ENCODE assay signal across 1 cellular context in the genomic region with DNA sequence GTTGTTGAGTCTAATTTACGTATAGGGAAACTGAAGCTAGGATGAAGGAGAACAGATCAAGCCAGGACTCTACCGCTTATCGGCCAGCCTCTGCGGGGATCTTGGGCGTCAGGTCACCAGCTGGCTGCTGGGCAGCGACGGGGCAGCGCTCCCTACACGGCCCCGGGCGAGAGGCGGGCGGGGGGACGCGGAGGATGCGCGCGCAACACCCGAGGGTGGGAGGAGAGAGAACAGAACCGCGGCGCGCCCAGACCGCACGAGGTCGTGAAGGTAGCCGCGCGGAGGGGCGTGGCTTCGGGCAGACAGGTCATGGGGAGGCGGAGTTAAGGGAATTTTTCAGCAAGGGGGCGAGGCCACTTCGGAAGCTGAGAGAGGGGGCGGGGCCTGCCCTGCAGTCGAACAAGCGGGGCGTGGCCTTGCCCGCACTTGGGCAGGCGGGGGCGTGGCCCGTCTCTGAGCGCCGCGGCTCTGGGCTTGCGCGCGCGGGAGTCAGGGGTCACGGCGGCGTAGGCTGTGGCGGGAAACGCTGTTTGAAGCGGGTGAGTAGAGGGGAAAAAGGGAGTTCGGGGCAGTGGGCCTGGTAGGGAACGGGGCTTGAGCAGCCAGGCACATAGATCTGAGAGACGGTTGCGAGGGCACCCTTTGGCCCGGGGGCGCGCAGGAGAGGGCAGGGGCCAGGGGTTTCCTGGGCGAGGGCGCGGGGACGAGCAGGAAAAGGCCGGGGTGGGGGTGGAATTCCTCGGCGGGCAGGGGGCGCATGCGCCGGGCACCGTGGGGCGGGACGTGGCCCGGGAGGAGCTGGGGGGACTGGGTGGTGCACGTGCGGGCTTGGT.
TF ChIP-seq lines count a peak whose summit lies in the region.

A gene (plus strand): TSS at position 496 of the 833 bp plus-strand sequence. CDS start 14,505 bp downstream, outside the sequence.

TF ChIP-seq in HEK293, 187 proteins besides CTCF, POLR2A, EP300 and RAD21 (continued from another document and continues in another):
- TF ChIP-seq, protein P1, sequence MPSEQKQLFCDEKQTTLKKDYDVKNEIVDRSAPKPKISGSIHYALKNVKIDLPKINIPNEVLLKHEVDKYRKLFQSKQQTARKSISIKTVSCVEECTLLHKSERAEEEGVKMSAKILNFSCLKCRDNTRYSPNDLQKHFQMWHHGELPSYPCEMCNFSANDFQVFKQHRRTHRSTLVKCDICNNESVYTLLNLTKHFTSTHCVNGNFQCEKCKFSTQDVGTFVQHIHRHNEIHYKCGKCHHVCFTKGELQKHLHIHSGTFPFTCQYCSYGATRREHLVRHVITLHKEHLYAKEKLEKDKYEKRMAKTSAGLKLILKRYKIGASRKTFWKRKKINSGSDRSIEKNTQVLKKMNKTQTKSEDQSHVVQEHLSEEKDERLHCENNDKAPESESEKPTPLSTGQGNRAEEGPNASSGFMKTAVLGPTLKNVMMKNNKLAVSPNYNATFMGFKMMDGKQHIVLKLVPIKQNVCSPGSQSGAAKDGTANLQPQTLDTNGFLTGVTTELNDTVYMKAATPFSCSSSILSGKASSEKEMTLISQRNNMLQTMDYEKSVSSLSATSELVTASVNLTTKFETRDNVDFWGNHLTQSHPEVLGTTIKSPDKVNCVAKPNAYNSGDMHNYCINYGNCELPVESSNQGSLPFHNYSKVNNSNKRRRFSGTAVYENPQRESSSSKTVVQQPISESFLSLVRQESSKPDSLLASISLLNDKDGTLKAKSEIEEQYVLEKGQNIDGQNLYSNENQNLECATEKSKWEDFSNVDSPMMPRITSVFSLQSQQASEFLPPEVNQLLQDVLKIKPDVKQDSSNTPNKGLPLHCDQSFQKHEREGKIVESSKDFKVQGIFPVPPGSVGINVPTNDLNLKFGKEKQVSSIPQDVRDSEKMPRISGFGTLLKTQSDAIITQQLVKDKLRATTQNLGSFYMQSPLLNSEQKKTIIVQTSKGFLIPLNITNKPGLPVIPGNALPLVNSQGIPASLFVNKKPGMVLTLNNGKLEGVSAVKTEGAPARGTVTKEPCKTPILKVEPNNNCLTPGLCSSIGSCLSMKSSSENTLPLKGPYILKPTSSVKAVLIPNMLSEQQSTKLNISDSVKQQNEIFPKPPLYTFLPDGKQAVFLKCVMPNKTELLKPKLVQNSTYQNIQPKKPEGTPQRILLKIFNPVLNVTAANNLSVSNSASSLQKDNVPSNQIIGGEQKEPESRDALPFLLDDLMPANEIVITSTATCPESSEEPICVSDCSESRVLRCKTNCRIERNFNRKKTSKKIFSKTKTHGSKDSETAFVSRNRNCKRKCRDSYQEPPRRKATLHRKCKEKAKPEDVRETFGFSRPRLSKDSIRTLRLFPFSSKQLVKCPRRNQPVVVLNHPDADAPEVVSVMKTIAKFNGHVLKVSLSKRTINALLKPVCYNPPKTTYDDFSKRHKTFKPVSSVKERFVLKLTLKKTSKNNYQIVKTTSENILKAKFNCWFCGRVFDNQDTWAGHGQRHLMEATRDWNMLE (tag by site-specific recombination; conservative IDR thresholded peaks at IDR 0.05; ENCODE audit: low read depth) = no peak
- TF ChIP-seq ZNF510 (tag by site-specific recombination; IDR thresholded peaks at IDR 0.05; ENCODE audit: insufficient replicate concordance) (no peak), SETDB1 (IDR thresholded peaks at IDR 0.05; ENCODE audit: insufficient read length, low read length) (no peak), ZNF670 (tag by site-specific recombination; IDR thresholded peaks at IDR 0.05; ENCODE audit: low read depth) (no peak), ZFP37 (tag by site-specific recombination; IDR thresholded peaks at IDR 0.05) (peak; percentile 55), ZNF146 (tag by site-specific recombination; IDR thresholded peaks at IDR 0.05) (0 out of 2 replicates have a peak, but pooled peaks have one; percentile 8), ZNF558 (tag by site-specific recombination; IDR thresholded peaks at IDR 0.05) (no peak), SCRT2 (tag by site-specific recombination; IDR thresholded peaks at IDR 0.05) (no peak; the same call in 1 of the 2 replicates), ZNF555 (tag by site-specific recombination; conservative IDR thresholded peaks at IDR 0.05) (no peak), ZNF335 (tag by site-specific recombination; conservative IDR thresholded peaks at IDR 0.05) (peak; percentile 87), ZNF561 (tag by site-specific recombination; IDR thresholded peaks at IDR 0.05; ENCODE audit: borderline replicate concordance) (peak; percentile 73; the same call in 1 of the 2 replicates), IKZF3 (tag by site-specific recombination; IDR thresholded peaks at IDR 0.05) (peak; percentile 15; the same call in 1 of the 2 replicates), HOXA7 (CRISPR knock-in tag; IDR thresholded peaks at IDR 0.05; ENCODE audit: borderline replicate concordance) (no peak), ZNF155 (tag by site-specific recombination; IDR thresholded peaks at IDR 0.05) (no peak), PRDM1 (tag by site-specific recombination; IDR thresholded peaks at IDR 0.05) (no peak), ZNF610 (tag by site-specific recombination; IDR thresholded peaks at IDR 0.05; ENCODE audit: borderline replicate concordance) (0 out of 2 replicates have a peak, but pooled peaks have one; percentile 76), ZNF416 (tag by site-specific recombination; IDR thresholded peaks at IDR 0.05) (no peak), ZNF202 (tag by site-specific recombination; IDR thresholded peaks at IDR 0.05; ENCODE audit: borderline replicate concordance) (no peak), ZNF274 (IDR thresholded peaks at IDR 0.05; ENCODE audit: low read length) (no peak), ZNF274 (tag by site-specific recombination; IDR thresholded peaks at IDR 0.05; ENCODE audit: borderline replicate concordance) (no peak), ZNF266 (tag by site-specific recombination; IDR thresholded peaks at IDR 0.05; ENCODE audit: low read depth) (no peak), ZBTB17 (tag by site-specific recombination; IDR thresholded peaks at IDR 0.05) (peak; percentile 66), ZNF677 (tag by site-specific recombination; IDR thresholded peaks at IDR 0.05) (no peak), ZNF23 (tag by site-specific recombination; IDR thresholded peaks at IDR 0.05; ENCODE audit: borderline replicate concordance) (no peak), EGR2 (tag by site-specific recombination; IDR thresholded peaks at IDR 0.05; ENCODE audit: low read depth) (peak; percentile 93), ZNF426 (tag by site-specific recombination; IDR thresholded peaks at IDR 0.05) (no peak)
- TF ChIP-seq, protein P2, sequence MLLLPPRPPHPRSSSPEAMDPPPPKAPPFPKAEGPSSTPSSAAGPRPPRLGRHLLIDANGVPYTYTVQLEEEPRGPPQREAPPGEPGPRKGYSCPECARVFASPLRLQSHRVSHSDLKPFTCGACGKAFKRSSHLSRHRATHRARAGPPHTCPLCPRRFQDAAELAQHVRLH (tag by site-specific recombination; IDR thresholded peaks at IDR 0.05) = peak; percentile 72; the same call in 1 of the 2 replicates
- TF ChIP-seq, protein P3, sequence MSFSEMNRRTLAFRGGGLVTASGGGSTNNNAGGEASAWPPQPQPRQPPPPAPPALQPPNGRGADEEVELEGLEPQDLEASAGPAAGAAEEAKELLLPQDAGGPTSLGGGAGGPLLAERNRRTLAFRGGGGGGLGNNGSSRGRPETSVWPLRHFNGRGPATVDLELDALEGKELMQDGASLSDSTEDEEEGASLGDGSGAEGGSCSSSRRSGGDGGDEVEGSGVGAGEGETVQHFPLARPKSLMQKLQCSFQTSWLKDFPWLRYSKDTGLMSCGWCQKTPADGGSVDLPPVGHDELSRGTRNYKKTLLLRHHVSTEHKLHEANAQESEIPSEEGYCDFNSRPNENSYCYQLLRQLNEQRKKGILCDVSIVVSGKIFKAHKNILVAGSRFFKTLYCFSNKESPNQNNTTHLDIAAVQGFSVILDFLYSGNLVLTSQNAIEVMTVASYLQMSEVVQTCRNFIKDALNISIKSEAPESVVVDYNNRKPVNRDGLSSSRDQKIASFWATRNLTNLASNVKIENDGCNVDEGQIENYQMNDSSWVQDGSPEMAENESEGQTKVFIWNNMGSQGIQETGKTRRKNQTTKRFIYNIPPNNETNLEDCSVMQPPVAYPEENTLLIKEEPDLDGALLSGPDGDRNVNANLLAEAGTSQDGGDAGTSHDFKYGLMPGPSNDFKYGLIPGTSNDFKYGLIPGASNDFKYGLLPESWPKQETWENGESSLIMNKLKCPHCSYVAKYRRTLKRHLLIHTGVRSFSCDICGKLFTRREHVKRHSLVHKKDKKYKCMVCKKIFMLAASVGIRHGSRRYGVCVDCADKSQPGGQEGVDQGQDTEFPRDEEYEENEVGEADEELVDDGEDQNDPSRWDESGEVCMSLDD (tag by site-specific recombination; IDR thresholded peaks at IDR 0.05) = peak; percentile 74
- TF ChIP-seq, protein P4, sequence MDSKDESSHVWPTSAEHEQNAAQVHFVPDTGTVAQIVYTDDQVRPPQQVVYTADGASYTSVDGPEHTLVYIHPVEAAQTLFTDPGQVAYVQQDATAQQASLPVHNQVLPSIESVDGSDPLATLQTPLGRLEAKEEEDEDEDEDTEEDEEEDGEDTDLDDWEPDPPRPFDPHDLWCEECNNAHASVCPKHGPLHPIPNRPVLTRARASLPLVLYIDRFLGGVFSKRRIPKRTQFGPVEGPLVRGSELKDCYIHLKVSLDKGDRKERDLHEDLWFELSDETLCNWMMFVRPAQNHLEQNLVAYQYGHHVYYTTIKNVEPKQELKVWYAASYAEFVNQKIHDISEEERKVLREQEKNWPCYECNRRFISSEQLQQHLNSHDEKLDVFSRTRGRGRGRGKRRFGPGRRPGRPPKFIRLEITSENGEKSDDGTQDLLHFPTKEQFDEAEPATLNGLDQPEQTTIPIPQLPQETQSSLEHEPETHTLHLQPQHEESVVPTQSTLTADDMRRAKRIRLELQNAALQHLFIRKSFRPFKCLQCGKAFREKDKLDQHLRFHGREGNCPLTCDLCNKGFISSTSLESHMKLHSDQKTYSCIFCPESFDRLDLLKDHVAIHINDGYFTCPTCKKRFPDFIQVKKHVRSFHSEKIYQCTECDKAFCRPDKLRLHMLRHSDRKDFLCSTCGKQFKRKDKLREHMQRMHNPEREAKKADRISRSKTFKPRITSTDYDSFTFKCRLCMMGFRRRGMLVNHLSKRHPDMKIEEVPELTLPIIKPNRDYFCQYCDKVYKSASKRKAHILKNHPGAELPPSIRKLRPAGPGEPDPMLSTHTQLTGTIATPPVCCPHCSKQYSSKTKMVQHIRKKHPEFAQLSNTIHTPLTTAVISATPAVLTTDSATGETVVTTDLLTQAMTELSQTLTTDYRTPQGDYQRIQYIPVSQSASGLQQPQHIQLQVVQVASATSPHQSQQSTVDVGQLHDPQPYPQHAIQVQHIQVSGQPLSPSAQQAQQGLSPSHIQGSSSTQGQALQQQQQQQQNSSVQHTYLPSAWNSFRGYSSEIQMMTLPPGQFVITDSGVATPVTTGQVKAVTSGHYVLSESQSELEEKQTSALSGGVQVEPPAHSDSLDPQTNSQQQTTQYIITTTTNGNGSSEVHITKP (tag by site-specific recombination; IDR thresholded peaks at IDR 0.05) = peak; percentile 86
- TF ChIP-seq, protein P5, sequence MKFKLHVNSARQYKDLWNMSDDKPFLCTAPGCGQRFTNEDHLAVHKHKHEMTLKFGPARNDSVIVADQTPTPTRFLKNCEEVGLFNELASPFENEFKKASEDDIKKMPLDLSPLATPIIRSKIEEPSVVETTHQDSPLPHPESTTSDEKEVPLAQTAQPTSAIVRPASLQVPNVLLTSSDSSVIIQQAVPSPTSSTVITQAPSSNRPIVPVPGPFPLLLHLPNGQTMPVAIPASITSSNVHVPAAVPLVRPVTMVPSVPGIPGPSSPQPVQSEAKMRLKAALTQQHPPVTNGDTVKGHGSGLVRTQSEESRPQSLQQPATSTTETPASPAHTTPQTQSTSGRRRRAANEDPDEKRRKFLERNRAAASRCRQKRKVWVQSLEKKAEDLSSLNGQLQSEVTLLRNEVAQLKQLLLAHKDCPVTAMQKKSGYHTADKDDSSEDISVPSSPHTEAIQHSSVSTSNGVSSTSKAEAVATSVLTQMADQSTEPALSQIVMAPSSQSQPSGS (tag by site-specific recombination; IDR thresholded peaks at IDR 0.05; ENCODE audit: low read depth) = no peak
- TF ChIP-seq, protein P6, sequence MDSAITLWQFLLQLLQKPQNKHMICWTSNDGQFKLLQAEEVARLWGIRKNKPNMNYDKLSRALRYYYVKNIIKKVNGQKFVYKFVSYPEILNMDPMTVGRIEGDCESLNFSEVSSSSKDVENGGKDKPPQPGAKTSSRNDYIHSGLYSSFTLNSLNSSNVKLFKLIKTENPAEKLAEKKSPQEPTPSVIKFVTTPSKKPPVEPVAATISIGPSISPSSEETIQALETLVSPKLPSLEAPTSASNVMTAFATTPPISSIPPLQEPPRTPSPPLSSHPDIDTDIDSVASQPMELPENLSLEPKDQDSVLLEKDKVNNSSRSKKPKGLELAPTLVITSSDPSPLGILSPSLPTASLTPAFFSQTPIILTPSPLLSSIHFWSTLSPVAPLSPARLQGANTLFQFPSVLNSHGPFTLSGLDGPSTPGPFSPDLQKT (IDR thresholded peaks at IDR 0.05; ENCODE audit: borderline replicate concordance, low read depth, low read length) = no peak
- TF ChIP-seq, protein P7, sequence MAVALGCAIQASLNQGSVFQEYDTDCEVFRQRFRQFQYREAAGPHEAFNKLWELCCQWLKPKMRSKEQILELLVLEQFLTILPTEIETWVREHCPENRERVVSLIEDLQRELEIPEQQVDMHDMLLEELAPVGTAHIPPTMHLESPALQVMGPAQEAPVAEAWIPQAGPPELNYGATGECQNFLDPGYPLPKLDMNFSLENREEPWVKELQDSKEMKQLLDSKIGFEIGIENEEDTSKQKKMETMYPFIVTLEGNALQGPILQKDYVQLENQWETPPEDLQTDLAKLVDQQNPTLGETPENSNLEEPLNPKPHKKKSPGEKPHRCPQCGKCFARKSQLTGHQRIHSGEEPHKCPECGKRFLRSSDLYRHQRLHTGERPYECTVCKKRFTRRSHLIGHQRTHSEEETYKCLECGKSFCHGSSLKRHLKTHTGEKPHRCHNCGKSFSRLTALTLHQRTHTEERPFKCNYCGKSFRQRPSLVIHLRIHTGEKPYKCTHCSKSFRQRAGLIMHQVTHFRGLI (tag by site-specific recombination; IDR thresholded peaks at IDR 0.05) = peak; percentile 68; the same call in 1 of the 2 replicates
- TF ChIP-seq, protein P8, sequence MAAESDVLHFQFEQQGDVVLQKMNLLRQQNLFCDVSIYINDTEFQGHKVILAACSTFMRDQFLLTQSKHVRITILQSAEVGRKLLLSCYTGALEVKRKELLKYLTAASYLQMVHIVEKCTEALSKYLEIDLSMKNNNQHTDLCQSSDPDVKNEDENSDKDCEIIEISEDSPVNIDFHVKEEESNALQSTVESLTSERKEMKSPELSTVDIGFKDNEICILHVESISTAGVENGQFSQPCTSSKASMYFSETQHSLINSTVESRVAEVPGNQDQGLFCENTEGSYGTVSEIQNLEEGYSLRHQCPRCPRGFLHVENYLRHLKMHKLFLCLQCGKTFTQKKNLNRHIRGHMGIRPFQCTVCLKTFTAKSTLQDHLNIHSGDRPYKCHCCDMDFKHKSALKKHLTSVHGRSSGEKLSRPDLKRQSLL (tag by site-specific recombination; IDR thresholded peaks at IDR 0.05) = no peak
- TF ChIP-seq, protein P9, sequence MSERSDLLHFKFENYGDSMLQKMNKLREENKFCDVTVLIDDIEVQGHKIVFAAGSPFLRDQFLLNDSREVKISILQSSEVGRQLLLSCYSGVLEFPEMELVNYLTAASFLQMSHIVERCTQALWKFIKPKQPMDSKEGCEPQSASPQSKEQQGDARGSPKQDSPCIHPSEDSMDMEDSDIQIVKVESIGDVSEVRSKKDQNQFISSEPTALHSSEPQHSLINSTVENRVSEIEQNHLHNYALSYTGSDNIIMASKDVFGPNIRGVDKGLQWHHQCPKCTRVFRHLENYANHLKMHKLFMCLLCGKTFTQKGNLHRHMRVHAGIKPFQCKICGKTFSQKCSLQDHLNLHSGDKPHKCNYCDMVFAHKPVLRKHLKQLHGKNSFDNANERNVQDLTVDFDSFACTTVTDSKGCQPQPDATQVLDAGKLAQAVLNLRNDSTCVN (tag by site-specific recombination; optimal IDR thresholded peaks at IDR 0.05) = peak; percentile 99
